In the genomic region with DNA sequence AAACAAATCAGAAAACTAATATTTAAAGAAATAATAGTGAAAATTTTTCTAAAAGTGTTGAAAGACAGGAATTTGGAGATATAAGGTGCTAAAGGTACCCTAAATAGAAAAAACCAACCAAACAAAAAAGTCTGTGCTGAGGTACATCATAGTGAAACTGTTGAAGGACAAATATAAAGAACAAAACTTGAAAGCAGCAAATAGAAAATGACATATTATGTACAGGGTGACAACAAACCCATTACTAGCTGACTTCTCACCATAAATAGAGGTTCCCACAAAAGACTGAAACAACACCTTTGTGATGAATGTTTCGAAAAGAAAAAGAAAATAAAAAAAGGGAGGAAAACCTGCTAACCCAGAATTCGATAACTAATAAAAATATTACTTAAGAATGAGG, we compare ENCODE assay signal across 1 cellular context.
TF ChIP-seq lines count a peak whose summit lies in the region.

No MANE protein-coding gene starts in this region.

TF ChIP-seq in GM12878, 131 proteins besides CTCF, POLR2A, EP300 and RAD21 (continued from another document):
- TF ChIP-seq, protein P1, sequence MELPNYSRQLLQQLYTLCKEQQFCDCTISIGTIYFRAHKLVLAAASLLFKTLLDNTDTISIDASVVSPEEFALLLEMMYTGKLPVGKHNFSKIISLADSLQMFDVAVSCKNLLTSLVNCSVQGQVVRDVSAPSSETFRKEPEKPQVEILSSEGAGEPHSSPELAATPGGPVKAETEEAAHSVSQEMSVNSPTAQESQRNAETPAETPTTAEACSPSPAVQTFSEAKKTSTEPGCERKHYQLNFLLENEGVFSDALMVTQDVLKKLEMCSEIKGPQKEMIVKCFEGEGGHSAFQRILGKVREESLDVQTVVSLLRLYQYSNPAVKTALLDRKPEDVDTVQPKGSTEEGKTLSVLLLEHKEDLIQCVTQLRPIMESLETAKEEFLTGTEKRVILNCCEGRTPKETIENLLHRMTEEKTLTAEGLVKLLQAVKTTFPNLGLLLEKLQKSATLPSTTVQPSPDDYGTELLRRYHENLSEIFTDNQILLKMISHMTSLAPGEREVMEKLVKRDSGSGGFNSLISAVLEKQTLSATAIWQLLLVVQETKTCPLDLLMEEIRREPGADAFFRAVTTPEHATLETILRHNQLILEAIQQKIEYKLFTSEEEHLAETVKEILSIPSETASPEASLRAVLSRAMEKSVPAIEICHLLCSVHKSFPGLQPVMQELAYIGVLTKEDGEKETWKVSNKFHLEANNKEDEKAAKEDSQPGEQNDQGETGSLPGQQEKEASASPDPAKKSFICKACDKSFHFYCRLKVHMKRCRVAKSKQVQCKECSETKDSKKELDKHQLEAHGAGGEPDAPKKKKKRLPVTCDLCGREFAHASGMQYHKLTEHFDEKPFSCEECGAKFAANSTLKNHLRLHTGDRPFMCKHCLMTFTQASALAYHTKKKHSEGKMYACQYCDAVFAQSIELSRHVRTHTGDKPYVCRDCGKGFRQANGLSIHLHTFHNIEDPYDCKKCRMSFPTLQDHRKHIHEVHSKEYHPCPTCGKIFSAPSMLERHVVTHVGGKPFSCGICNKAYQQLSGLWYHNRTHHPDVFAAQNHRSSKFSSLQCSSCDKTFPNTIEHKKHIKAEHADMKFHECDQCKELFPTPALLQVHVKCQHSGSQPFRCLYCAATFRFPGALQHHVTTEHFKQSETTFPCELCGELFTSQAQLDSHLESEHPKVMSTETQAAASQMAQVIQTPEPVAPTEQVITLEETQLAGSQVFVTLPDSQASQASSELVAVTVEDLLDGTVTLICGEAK (IDR thresholded peaks at IDR 0.05; ENCODE audit: borderline replicate concordance), result no peak
- TF ChIP-seq, protein P2, sequence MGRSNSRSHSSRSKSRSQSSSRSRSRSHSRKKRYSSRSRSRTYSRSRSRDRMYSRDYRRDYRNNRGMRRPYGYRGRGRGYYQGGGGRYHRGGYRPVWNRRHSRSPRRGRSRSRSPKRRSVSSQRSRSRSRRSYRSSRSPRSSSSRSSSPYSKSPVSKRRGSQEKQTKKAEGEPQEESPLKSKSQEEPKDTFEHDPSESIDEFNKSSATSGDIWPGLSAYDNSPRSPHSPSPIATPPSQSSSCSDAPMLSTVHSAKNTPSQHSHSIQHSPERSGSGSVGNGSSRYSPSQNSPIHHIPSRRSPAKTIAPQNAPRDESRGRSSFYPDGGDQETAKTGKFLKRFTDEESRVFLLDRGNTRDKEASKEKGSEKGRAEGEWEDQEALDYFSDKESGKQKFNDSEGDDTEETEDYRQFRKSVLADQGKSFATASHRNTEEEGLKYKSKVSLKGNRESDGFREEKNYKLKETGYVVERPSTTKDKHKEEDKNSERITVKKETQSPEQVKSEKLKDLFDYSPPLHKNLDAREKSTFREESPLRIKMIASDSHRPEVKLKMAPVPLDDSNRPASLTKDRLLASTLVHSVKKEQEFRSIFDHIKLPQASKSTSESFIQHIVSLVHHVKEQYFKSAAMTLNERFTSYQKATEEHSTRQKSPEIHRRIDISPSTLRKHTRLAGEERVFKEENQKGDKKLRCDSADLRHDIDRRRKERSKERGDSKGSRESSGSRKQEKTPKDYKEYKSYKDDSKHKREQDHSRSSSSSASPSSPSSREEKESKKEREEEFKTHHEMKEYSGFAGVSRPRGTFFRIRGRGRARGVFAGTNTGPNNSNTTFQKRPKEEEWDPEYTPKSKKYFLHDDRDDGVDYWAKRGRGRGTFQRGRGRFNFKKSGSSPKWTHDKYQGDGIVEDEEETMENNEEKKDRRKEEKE (IDR thresholded peaks at IDR 0.05), result no peak
- TF ChIP-seq CHD2 (IDR thresholded peaks at IDR 0.05; ENCODE audit: borderline replicate concordance, low read depth, low read length) (no peak), MXI1 (IDR thresholded peaks at IDR 0.05; ENCODE audit: low read depth, low read length) (no peak), EGR1 (IDR thresholded peaks at IDR 0.05; ENCODE audit: borderline replicate concordance in 1 of 2, low read depth in 2 of 2, low read length in 2 of 2) (no peak)
- TF ChIP-seq, protein P3, sequence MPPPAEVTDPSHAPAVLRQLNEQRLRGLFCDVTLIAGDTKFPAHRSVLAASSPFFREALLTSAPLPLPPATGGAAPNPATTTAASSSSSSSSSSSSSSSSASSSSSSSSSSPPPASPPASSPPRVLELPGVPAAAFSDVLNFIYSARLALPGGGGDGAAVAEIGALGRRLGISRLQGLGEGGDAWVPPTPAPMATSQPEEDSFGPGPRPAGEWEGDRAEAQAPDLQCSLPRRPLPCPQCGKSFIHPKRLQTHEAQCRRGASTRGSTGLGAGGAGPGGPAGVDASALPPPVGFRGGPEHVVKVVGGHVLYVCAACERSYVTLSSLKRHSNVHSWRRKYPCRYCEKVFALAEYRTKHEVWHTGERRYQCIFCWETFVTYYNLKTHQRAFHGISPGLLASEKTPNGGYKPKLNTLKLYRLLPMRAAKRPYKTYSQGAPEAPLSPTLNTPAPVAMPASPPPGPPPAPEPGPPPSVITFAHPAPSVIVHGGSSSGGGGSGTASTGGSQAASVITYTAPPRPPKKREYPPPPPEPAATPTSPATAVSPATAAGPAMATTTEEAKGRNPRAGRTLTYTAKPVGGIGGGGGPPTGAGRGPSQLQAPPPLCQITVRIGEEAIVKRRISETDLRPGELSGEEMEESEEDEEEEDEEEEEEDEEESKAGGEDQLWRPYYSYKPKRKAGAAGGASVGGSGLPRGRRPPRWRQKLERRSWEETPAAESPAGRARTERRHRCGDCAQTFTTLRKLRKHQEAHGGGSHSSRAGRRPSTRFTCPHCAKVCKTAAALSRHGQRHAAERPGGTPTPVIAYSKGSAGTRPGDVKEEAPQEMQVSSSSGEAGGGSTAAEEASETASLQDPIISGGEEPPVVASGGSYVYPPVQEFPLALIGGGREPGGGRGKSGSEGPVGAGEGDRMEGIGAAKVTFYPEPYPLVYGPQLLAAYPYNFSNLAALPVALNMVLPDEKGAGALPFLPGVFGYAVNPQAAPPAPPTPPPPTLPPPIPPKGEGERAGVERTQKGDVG (CRISPR knock-in tag; IDR thresholded peaks at IDR 0.05), result no peak
